21 cellular contexts compared by ENCODE assay signal in genomic region chr2:75589344-75590105, GRCh38. TPM values are rescaled to one million over a fixed set of nuclear protein-coding genes. Genes with fewer than 3 reads are reported as not detected.
A peak's percentile ranks its signal among the peaks of the same experiment; 100 is the strongest.
DNase-seq lines count a peak whose midpoint lies in the region; ATAC-seq and TF ChIP-seq lines count a peak whose summit lies in the region.
"Had no signal": no experiment of that assay in that cellular context is flagged by ENCODE, and none has a peak within 500 bp of the region (broad histone marks: within the 10 kb centered on the region; RNA-seq: fewer than 3 reads in every experiment).

No MANE protein-coding gene starts in this region.

- H3K27ac ChIP-seq in SK-N-SH (ENCODE audit: low read depth in 2 of 2, low read length in 1 of 2) (peak overlapping the region; percentile 63 to 93; a peak in 3 of 4 replicates), smooth muscle cell (ENCODE audit: low read depth) (peak overlapping the region; percentile 69), right cardiac atrium (ENCODE audit: low read length) (no peak overlapping the region)
- H3K27ac ChIP-seq: esophagus squamous epithelium, SJCRH30, suprapubic skin, uterus had no signal

- H3K4me3 ChIP-seq in SK-N-SH (ENCODE audit: low read depth in 2 of 2, low read length in 1 of 2): no peak overlapping the region
- no peak overlapping the region for H3K4me3 ChIP-seq in fibroblast of the aortic adventitia (ENCODE audit: low read depth, low read length)
- H3K4me3 ChIP-seq in smooth muscle cell: no peak overlapping the region
- H3K4me3 ChIP-seq in mucosa of descending colon: no peak overlapping the region
- no peak overlapping the region for H3K4me3 ChIP-seq in right cardiac atrium (ENCODE audit: low read length)
- H3K4me3 ChIP-seq: esophagus squamous epithelium, GM12878, SJCRH30, suprapubic skin, uterus had no signal

- H2AFZ ChIP-seq in SK-N-SH (ENCODE audit: low read depth): peak overlapping the region; percentile 86; the same call in 1 of the 2 replicates
- H2AFZ ChIP-seq in smooth muscle cell (ENCODE audit: low read depth): no peak overlapping the region

- WGBS in SK-N-SH (ENCODE audit: low lambda C conversion rate): 46% methylated on average over 5 of the region's 5 CpGs
- 14% methylated on average over 5 of the region's 5 CpGs for WGBS in smooth muscle cell (ENCODE audit: low lambda C conversion rate)
- 48% methylated on average over 5 of the region's 5 CpGs for WGBS in right cardiac atrium

- no peaks in the 10 kb centered on the region for H4K20me1 ChIP-seq in SK-N-SH (ENCODE audit: insufficient read depth)
- H4K20me1 ChIP-seq in smooth muscle cell (ENCODE audit: low read depth): no peaks in the 10 kb centered on the region

- H3K9ac ChIP-seq in SK-N-SH: peak overlapping the region; percentile 66; the same call in 1 of the 2 replicates
- H3K9ac ChIP-seq in smooth muscle cell (ENCODE audit: low read depth): no peak overlapping the region

- 0 out of 4 replicates have a peak, but pooled peaks of 1 of the 2 experiments have one; percentile 9 for TF ChIP-seq EP300 in SK-N-SH (IDR thresholded peaks at IDR 0.05; ENCODE audit: borderline replicate concordance in 1 of 2, low read depth in 1 of 2, low read length in 1 of 2)

- peaks cover 55% of the 10 kb centered on the region for H3K79me2 ChIP-seq in SK-N-SH (ENCODE audit: insufficient read depth)
- no peaks in the 10 kb centered on the region for H3K79me2 ChIP-seq in smooth muscle cell (ENCODE audit: low read depth)

- TF ChIP-seq CTCF in SK-N-SH (IDR thresholded peaks at IDR 0.05) (no peak), fibroblast of the aortic adventitia (IDR thresholded peaks at IDR 0.05; ENCODE audit: insufficient read depth, low read length) (no peak), smooth muscle cell (IDR thresholded peaks at IDR 0.05; ENCODE audit: borderline replicate concordance, insufficient read depth, poor library complexity, severe bottlenecking) (no peak), mucosa of descending colon (IDR thresholded peaks at IDR 0.05) (no peak)

- peaks cover 0 to 3% of the 10 kb centered on the region in 2 experiments for H3K36me3 ChIP-seq in SK-N-SH (replicated peaks in 1 of 2; ENCODE audit: control insufficient read depth in 1 of 2, insufficient read depth in 2 of 2, low read length in 1 of 2)
- no peaks in the 10 kb centered on the region for H3K36me3 ChIP-seq in smooth muscle cell (ENCODE audit: low read depth)
- H3K36me3 ChIP-seq in mucosa of descending colon (ENCODE audit: low read depth): no peaks in the 10 kb centered on the region
- H3K36me3 ChIP-seq: esophagus squamous epithelium, SJCRH30, suprapubic skin, uterus had no signal

- H3K4me2 ChIP-seq in SK-N-SH: peak overlapping the region; percentile 64
- peak overlapping the region; percentile 55 for H3K4me2 ChIP-seq in smooth muscle cell

- intact Hi-C loops in mucosa of descending colon (cut with DNase I, micrococcal nuclease) (no loop called here), posterior cingulate gyrus (cut with DNase I) (no loop called here), right cardiac atrium (cut with DNase I) (no loop called here)

- peak; percentile 31 for DNase-seq in HCEC 1CT
- no peak for DNase-seq in SK-N-SH
- peak; percentile 83 for DNase-seq in fibroblast of the aortic adventitia (ENCODE audit: low read depth)
- no peak for DNase-seq in smooth muscle cell (lab: John Stamatoyannopoulos, UW; ENCODE audit: unreplicated experiment)
- DNase-seq in mucosa of descending colon: no peak
- DNase-seq in posterior cingulate gyrus: no peak
- DNase-seq in right cardiac atrium: no peak
- DNase-seq: activated CD4-positive, alpha-beta T cell treated with anti-CD3 and anti-CD28 coated beads for 4 hours; DMS79; esophagus squamous epithelium; left colon; midbrain; NCI-H1048; NCI-H1930; NCI-H2227 treated with DMSO at 0.1 percent for 48 hours; SJCRH30; uterus had no signal

- ATAC-seq in mucosa of descending colon (no peak), right cardiac atrium (no peak)
- ATAC-seq: activated naive CD4-positive, alpha-beta T cell treated with anti-CD3 and anti-CD28 coated beads, Interleukin-2, amount 50 U/mL, for 72 hours; GM12878; left colon had no signal

- H3K9me2 ChIP-seq in SK-N-SH: no peaks in the 10 kb centered on the region

- H3K27me3 ChIP-seq in SK-N-SH (ENCODE audit: insufficient read depth) (no peaks in the 10 kb centered on the region), smooth muscle cell (ENCODE audit: low read depth) (no peaks in the 10 kb centered on the region), right cardiac atrium (ENCODE audit: control insufficient read depth, insufficient read depth) (peaks cover 3% of the 10 kb centered on the region)
- H3K27me3 ChIP-seq: esophagus squamous epithelium, SJCRH30, suprapubic skin, uterus had no signal

- H3K4me1 ChIP-seq in SK-N-SH (ENCODE audit: control insufficient read depth in 1 of 2, insufficient read depth in 2 of 2, low read depth in 1 of 2, low read length in 1 of 2) (peaks cover 0 to 36% of the 10 kb centered on the region in 2 experiments; a peak in 3 of 4 replicates), smooth muscle cell (ENCODE audit: low read depth) (peaks cover 7% of the 10 kb centered on the region), mucosa of descending colon (ENCODE audit: low read depth) (no peaks in the 10 kb centered on the region), right cardiac atrium (ENCODE audit: control insufficient read depth, insufficient read depth, low read length) (no peaks in the 10 kb centered on the region)
- H3K4me1 ChIP-seq: SJCRH30, uterus had no signal

- peaks cover 49% of the 10 kb centered on the region for H3F3A ChIP-seq in SK-N-SH (replicated peaks; ENCODE audit: insufficient read depth)
- H3F3A ChIP-seq in smooth muscle cell (ENCODE audit: low read depth): peaks cover 16% of the 10 kb centered on the region

- no peak for TF ChIP-seq RAD21 in SK-N-SH (IDR thresholded peaks at IDR 0.05; ENCODE audit: low read length)

- H3K9me3 ChIP-seq in SK-N-SH (no peaks in the 10 kb centered on the region), smooth muscle cell (replicated peaks; ENCODE audit: low read depth) (no peaks in the 10 kb centered on the region), mucosa of descending colon (no peaks in the 10 kb centered on the region), right cardiac atrium (ENCODE audit: control insufficient read depth, low read length) (no peaks in the 10 kb centered on the region)
- H3K9me3 ChIP-seq: esophagus squamous epithelium, SJCRH30, suprapubic skin, uterus had no signal

- CTCF ChIA-PET in SK-N-SH (lab: Yijun Ruan, JAX): interaction anchor here (0.7 to 1.9 kb wide), 8 partner anchors 19 to 670 kb away, joined by 3 to 8 read pairs (median 3); no protein-coding TSS in a partner anchor

- POLR2A ChIA-PET in SK-N-SH (lab: Yijun Ruan, JAX): no interaction called here

TF ChIP-seq in SK-N-SH, 30 proteins besides CTCF, POLR2A, EP300 and RAD21:
- TF ChIP-seq MEF2A (IDR thresholded peaks at IDR 0.05; ENCODE audit: borderline replicate concordance, low read depth) (no peak), POLR2AphosphoS5 (IDR thresholded peaks at IDR 0.05; ENCODE audit: low read depth, low read length) (no peak), TEAD4 (IDR thresholded peaks at IDR 0.05; ENCODE audit: borderline replicate concordance, insufficient read depth) (0 out of 2 replicates have a peak, but pooled peaks have one; percentile 28), TCF12 (IDR thresholded peaks at IDR 0.05) (0 out of 2 replicates have a peak, but pooled peaks have one; percentile 5)

RNA-seq across cellular contexts. Expression of gene EVA1A, which starts 28.8 kb away (rescaled TPM):
- polyA plus RNA-seq in SK-N-SH (2012; rRNA removed) (79.0 and 93.0 TPM in 2 replicates), smooth muscle cell (72.8 and 89.2 TPM in 2 replicates), right cardiac atrium (0.66 TPM)
- polyA plus RNA-seq in SK-N-SH (2012; cell fraction: cytosol; rRNA removed): 54.3 and 67.8 TPM in 2 replicates
- polyA plus RNA-seq in SK-N-SH (2012; cell fraction: nucleus; rRNA removed): 76.0 and 133 TPM in 2 replicates
- total RNA-seq in fibroblast of the aortic adventitia (ENCODE audit: low replicate concordance) (25.2 and 28.1 TPM in 2 replicates), smooth muscle cell (54.3 and 84.1 TPM in 2 replicates), mucosa of descending colon (1 to 10 TPM in 1 of 3 donors, under 1 TPM in 1, not detected in 1; 0.72 to 1.3 TPM), right cardiac atrium (under 1 TPM in 2 of 4 donors, not detected in 2; 0.24 to 0.26 TPM)
- total RNA-seq: SJCRH30 had no signal
- polyA plus RNA-seq: neural cell had no signal

RNA-seq across cellular contexts. Expression of gene MRPL19, which starts 57.1 kb away (rescaled TPM):
- polyA plus RNA-seq in SK-N-SH (2012; rRNA removed) (15.4 and 18.5 TPM in 2 replicates), smooth muscle cell (41.6 and 45.3 TPM in 2 replicates), right cardiac atrium (30.4 TPM)
- 24.7 and 39.6 TPM in 2 replicates for polyA plus RNA-seq in SK-N-SH (2012; cell fraction: cytosol; rRNA removed)
- 8.2 and 8.3 TPM in 2 replicates for polyA plus RNA-seq in SK-N-SH (2012; cell fraction: nucleus; rRNA removed)
- total RNA-seq in fibroblast of the aortic adventitia (ENCODE audit: low replicate concordance) (38.0 and 150 TPM in 2 replicates), smooth muscle cell (58.3 and 77.8 TPM in 2 replicates), mucosa of descending colon (10 to 100 TPM; 34.6 to 53.3 (median 45.1) TPM), right cardiac atrium (10 to 100 TPM; 36.9 to 49.2 (median 43.0) TPM)

Comparison
In these comparisons a context has a peak if more than half of its experiments do, and no peak if none do; other contexts are left out.
1. DNase-seq: peak in HCEC 1CT (single experiment) and fibroblast of the aortic adventitia (single experiment); none in SK-N-SH (single experiment), smooth muscle cell (single experiment), mucosa of descending colon (0 of 3), posterior cingulate gyrus (0 of 10) and right cardiac atrium (0 of 3).
2. RNA of gene EVA1A, which starts 28.8 kb away (total RNA-seq): 54.3 to 84.1 TPM in smooth muscle cell and 25.2 to 28.1 TPM in fibroblast of the aortic adventitia; 0.72 to 1.3 TPM in mucosa of descending colon and 0.24 to 0.26 TPM in right cardiac atrium; every median in the first group is over 10 times any median in the second.